8 cellular contexts compared by ENCODE assay signal in genomic region chr17:8186787-8187516, GRCh38. TPM values are rescaled to one million over a fixed set of nuclear protein-coding genes. Genes with fewer than 3 reads are reported as not detected.
DNase-seq lines count a peak whose midpoint lies in the region; ATAC-seq and TF ChIP-seq lines count a peak whose summit lies in the region.

No MANE protein-coding gene starts in this region.

- H3K4me1 ChIP-seq in duodenal mucosa (ENCODE audit: control insufficient read depth in 1 of 2, insufficient read depth in 2 of 2, low read length in 2 of 2), result peaks cover 29 to 31% of the 10 kb centered on the region in 2 donors

- no peaks in the 10 kb centered on the region for H3K9me3 ChIP-seq in duodenal mucosa (ENCODE audit: control insufficient read depth in 1 of 2, low read length in 2 of 2)

- TF ChIP-seq POLR2A in lower leg skin (IDR thresholded peaks at IDR 0.05), result no peak

- in situ Hi-C loops in GM13976 (cut with MboI; ENCODE audit: low sequenced_read_pairs, unreplicated experiment), result no loop called here

- H3K27ac ChIP-seq in duodenal mucosa (ENCODE audit: low read depth, low read length), result peak overlapping the region; percentile 93

- H3K36me3 ChIP-seq in duodenal mucosa (ENCODE audit: control insufficient read depth in 1 of 2, insufficient read depth in 2 of 2, low read length in 2 of 2), result no peaks in the 10 kb centered on the region

- TF ChIP-seq CTCF in GM13976 (IDR thresholded peaks at IDR 0.05; ENCODE audit: borderline replicate concordance, control extremely low read depth, extremely low read depth, insufficient read depth, missing control alignments) (peak; percentile 55), lower leg skin (IDR thresholded peaks at IDR 0.05) (peak in 1 of 3 donors; percentile 37)

- no peaks in the 10 kb centered on the region for H3K27me3 ChIP-seq in duodenal mucosa (ENCODE audit: control insufficient read depth in 1 of 2, insufficient read depth in 2 of 2, low read length in 2 of 2)

- peak; percentile 23 for ATAC-seq in HG03442 (IDR thresholded peaks at IDR 0.05; ENCODE audit: unreplicated experiment)

- peak overlapping the region; percentile 83 to 94 for H3K9ac ChIP-seq in duodenal mucosa (ENCODE audit: low read depth in 1 of 2, low read length in 2 of 2)

- H3K4me3 ChIP-seq in duodenal mucosa (ENCODE audit: low read depth in 1 of 2, low read length in 2 of 2) (peak overlapping the region; percentile 92 to 94), lower leg skin (ENCODE audit: low read depth, poor library complexity, severe bottlenecking) (peak overlapping the region; percentile 77)

- 0% methylated on average over 29 to 32 of the region's 32 CpGs for WGBS in lower leg skin, 2 donors

- peak; percentile 79 for DNase-seq in GM13976 (ENCODE audit: low spot score)
- DNase-seq in NCI-H69 (lab: John Stamatoyannopoulos, UW), result peak; percentile 94
- DNase-seq in activated CD4-positive, alpha-beta T cell treated with anti-CD3 and anti-CD28 coated beads, Interleukin-2, amount 50 U/mL, for 1 hour, result peak; percentile 86
- DNase-seq in lower leg skin (ENCODE audit: low spot score in 2 of 2), result peak; percentile 94 to 98
- DNase-seq in stimulated activated CD4-positive, alpha-beta T cell treated with anti-CD3 and anti-CD28 coated beads, Interleukin-2, amount 100 ng/mL, for 48 hours, result peak; percentile 99
- DNase-seq in GM19240 (ENCODE audit: insufficient read length, low spot score), result no peak

- intact Hi-C loops in lower leg skin (cut with DNase I; ENCODE audit: low total_unique reads), result no loop called here

RNA-seq across cellular contexts. Expression of gene BORCS6, which starts 3.0 kb away (rescaled TPM):
- 10 to 100 TPM; 22.0 to 26.6 (median 25.0) TPM for total RNA-seq in lower leg skin

RNA-seq across cellular contexts. Expression of gene TMEM107, which starts 10.8 kb away (rescaled TPM):
- total RNA-seq in lower leg skin, result 10 to 100 TPM; 15.9 to 21.0 (median 17.6) TPM

RNA-seq across cellular contexts. Expression of gene AURKB, which starts 23.4 kb away (rescaled TPM):
- 10 to 100 TPM in 2 of 4 donors, 1 to 10 TPM in 2; 3.2 to 12.9 (median 8.6) TPM for total RNA-seq in lower leg skin

RNA-seq across cellular contexts. Expression of gene VAMP2, which starts 24.2 kb away (rescaled TPM):
- total RNA-seq in lower leg skin, result 10 to 100 TPM; 43.5 to 58.9 (median 49.3) TPM

RNA-seq across cellular contexts. Expression of gene PER1, which starts 34.7 kb away (rescaled TPM):
- total RNA-seq in lower leg skin, result 100 to 1,000 TPM; 197 to 545 (median 266) TPM
